In the genomic region with DNA sequence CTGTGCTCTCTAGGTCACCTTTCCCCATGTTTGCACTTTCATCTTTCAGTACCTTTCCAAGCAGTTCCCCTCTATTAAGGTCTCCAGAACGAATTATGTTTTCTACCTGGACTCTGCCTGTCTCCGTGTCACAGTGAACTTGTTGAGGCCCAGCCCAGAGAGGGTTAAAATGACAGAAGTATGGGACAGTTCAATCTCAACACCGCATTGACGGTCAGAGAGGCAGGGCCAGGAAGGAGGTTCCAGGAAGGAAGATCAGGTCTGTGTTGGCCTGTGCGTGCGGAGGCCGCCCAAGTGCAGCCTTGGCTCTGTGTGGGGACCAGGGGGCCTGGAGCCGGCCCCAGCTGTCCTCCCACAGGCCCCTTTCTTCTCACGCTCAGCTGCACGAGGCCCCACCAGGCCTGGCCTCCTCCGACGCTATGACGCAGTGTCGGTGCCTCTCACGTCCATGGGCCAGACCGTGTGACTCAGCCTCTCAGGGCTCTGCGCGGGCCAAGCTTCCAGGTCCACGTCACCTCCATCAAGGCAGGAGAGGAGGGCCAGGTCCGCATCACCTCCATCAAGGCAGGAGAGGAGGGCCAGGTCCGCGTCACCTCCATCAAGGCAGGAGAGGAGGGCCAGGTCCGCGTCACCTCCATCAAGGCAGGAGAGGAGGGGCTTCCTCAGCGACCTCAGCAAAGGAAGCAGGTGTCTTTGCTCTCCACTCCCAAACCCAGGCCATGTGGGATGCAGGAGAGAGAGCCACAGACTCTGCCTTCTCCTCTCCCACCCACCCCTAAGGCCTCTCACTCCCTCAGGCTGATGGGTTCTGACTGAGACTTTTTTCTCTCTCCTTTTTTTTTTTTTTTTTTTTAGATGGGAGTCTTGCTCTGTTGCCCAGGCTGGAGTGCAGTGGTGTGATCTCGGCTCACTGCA, we compare ENCODE assay signal across 16 cellular contexts.
DNase-seq lines count a peak whose midpoint lies in the region; ATAC-seq and TF ChIP-seq lines count a peak whose summit lies in the region.
"Had no signal": no experiment of that assay in that cellular context is flagged by ENCODE, and none has a peak within 500 bp of the region (broad histone marks: within the 10 kb centered on the region; RNA-seq: fewer than 3 reads in every experiment).

No MANE protein-coding gene starts in this region.

- WGBS in mesenchymal stem cell: 74% methylated on average over 23 of the region's 26 CpGs

- H3K4me3 ChIP-seq in astrocyte of the spinal cord (ENCODE audit: low read depth, low read length) (no peak overlapping the region), fibroblast of mammary gland (ENCODE audit: control insufficient read depth, low read depth, low read length) (no peak overlapping the region), mesenchymal stem cell (ENCODE audit: insufficient read depth in 1 of 2, low read depth in 1 of 2, low read length in 2 of 2) (no peak overlapping the region)
- H3K4me3 ChIP-seq: BLaER1 treated with 17β-estradiol and CSF1 and Interleukin-3, amounts not matched to agents 10 nM and 100 nM; GM23248; lung; testis had no signal

- H3K4me2 ChIP-seq in mesenchymal stem cell (ENCODE audit: low read length, poor library complexity, severe bottlenecking): no peak overlapping the region
- H3K4me2 ChIP-seq: BLaER1 treated with 17β-estradiol and CSF1 and Interleukin-3, amounts not matched to agents 10 nM and 100 nM had no signal

- H3K36me3 ChIP-seq in mesenchymal stem cell (ENCODE audit: control insufficient read depth in 1 of 2, insufficient read depth in 2 of 2, low read depth in 1 of 2, low read length in 2 of 2): no peaks in the 10 kb centered on the region
- H3K36me3 ChIP-seq: BLaER1 treated with 17β-estradiol and CSF1 and Interleukin-3, amounts not matched to agents 10 nM and 100 nM had no signal

- peak overlapping the region; percentile 1 for H2BK120ac ChIP-seq in mesenchymal stem cell (ENCODE audit: low read depth, low read length)

- H3K4ac ChIP-seq in mesenchymal stem cell (ENCODE audit: low read depth in 1 of 2, low read length in 2 of 2): peak overlapping the region; percentile 13 to 57

- H4K8ac ChIP-seq in mesenchymal stem cell (ENCODE audit: low read length): peak overlapping the region; percentile 64

- peaks cover 0 to 2% of the 10 kb centered on the region in 2 experiments for H3K27me3 ChIP-seq in mesenchymal stem cell (ENCODE audit: control insufficient read depth in 1 of 2, insufficient read depth in 1 of 2, low read length in 2 of 2)
- H3K27me3 ChIP-seq: testis had no signal

- DNase-seq in astrocyte of the spinal cord (ENCODE audit: low read depth, low spot score): peak; percentile 22
- peak; percentile 97 for DNase-seq in fibroblast of mammary gland (ENCODE audit: low read depth)
- DNase-seq in mesenchymal stem cell: peak; percentile 89
- DNase-seq in stimulated activated effector memory CD8-positive, alpha-beta T cell treated with anti-CD3 and anti-CD28 coated beads, Interleukin-12 subunit alpha, Interleukin-12 subunit beta, amount 100 ng/mL, for 72 hours (ENCODE audit: low spot score in 2 of 2): no peak
- no peak for DNase-seq in NCI-H1930 (lab: John Stamatoyannopoulos, UW)
- DNase-seq in RPMI8226: no peak
- DNase-seq: activated naive CD8-positive, alpha-beta T cell treated with anti-CD3 and anti-CD28 coated beads, Interleukin-2, amount 50 U/mL, for 24 hours; GM23248; NCI-H1092; NCI-H2227 treated with DMSO at 0.1 percent for 48 hours; stimulated activated CD4-positive, alpha-beta T cell treated with anti-CD3 and anti-CD28 coated beads, Interleukin-15, amount 100 ng/mL, for 24 hours; testis had no signal

- no peak overlapping the region for H2BK5ac ChIP-seq in mesenchymal stem cell (ENCODE audit: low read depth, low read length, poor library complexity, severe bottlenecking)

- peak overlapping the region; percentile 40 to 86 for H3K18ac ChIP-seq in mesenchymal stem cell (ENCODE audit: low read depth in 1 of 2, low read length in 2 of 2)

- no peaks in the 10 kb centered on the region for H3K36me3 Mint-ChIP-seq in stimulated activated effector memory CD8-positive, alpha-beta T cell treated with anti-CD3 and anti-CD28 coated beads, Interleukin-12 subunit alpha, Interleukin-12 subunit beta, amount 100 ng/mL, for 72 hours

- in situ Hi-C loops in astrocyte of the spinal cord (cut with HindIII; ENCODE audit: low sequenced_read_pairs): no loop called here

- peak overlapping the region; percentile 12 for H2BK15ac ChIP-seq in mesenchymal stem cell (ENCODE audit: low read depth, poor library complexity, severe bottlenecking)

- H3K14ac ChIP-seq in mesenchymal stem cell (ENCODE audit: low read length in 2 of 2): no peak overlapping the region

- no peaks in the 10 kb centered on the region for H3K9me3 ChIP-seq in mesenchymal stem cell (ENCODE audit: control insufficient read depth, low read length)
- H3K9me3 ChIP-seq: BLaER1 treated with 17β-estradiol and CSF1 and Interleukin-3, amounts not matched to agents 10 nM and 100 nM; testis had no signal

- H3K4me1 Mint-ChIP-seq in stimulated activated effector memory CD8-positive, alpha-beta T cell treated with anti-CD3 and anti-CD28 coated beads, Interleukin-12 subunit alpha, Interleukin-12 subunit beta, amount 100 ng/mL, for 72 hours: no peaks in the 10 kb centered on the region
- H3K4me1 Mint-ChIP-seq: activated naive CD8-positive, alpha-beta T cell treated with anti-CD3 and anti-CD28 coated beads, Interleukin-2, amount 50 U/mL, for 24 hours had no signal

- peak overlapping the region; percentile 71 for H4K91ac ChIP-seq in mesenchymal stem cell (ENCODE audit: low read length)

- H3K27ac Mint-ChIP-seq in stimulated activated effector memory CD8-positive, alpha-beta T cell treated with anti-CD3 and anti-CD28 coated beads, Interleukin-12 subunit alpha, Interleukin-12 subunit beta, amount 100 ng/mL, for 72 hours: no peak overlapping the region
- H3K27ac Mint-ChIP-seq: activated naive CD8-positive, alpha-beta T cell treated with anti-CD3 and anti-CD28 coated beads, Interleukin-2, amount 50 U/mL, for 24 hours; IgD-negative memory B cell had no signal

- no peaks in the 10 kb centered on the region for H3K9me3 Mint-ChIP-seq in stimulated activated effector memory CD8-positive, alpha-beta T cell treated with anti-CD3 and anti-CD28 coated beads, Interleukin-12 subunit alpha, Interleukin-12 subunit beta, amount 100 ng/mL, for 72 hours
- H3K9me3 Mint-ChIP-seq: activated naive CD8-positive, alpha-beta T cell treated with anti-CD3 and anti-CD28 coated beads, Interleukin-2, amount 50 U/mL, for 24 hours; IgD-negative memory B cell had no signal

- H3K4me3 Mint-ChIP-seq in stimulated activated effector memory CD8-positive, alpha-beta T cell treated with anti-CD3 and anti-CD28 coated beads, Interleukin-12 subunit alpha, Interleukin-12 subunit beta, amount 100 ng/mL, for 72 hours: no peak overlapping the region
- H3K4me3 Mint-ChIP-seq: activated naive CD8-positive, alpha-beta T cell treated with anti-CD3 and anti-CD28 coated beads, Interleukin-2, amount 50 U/mL, for 24 hours had no signal

- no peak overlapping the region for H3K23ac ChIP-seq in mesenchymal stem cell (ENCODE audit: low read length in 2 of 2)

- H2AFZ ChIP-seq in mesenchymal stem cell (ENCODE audit: low read depth, low read length): peak overlapping the region; percentile 10
- H2AFZ ChIP-seq: GM23248 had no signal

- H2BK12ac ChIP-seq in mesenchymal stem cell (ENCODE audit: low read length in 2 of 2): peak overlapping the region; percentile 73 to 86

- peaks cover 24% of the 10 kb centered on the region for H3K4me1 ChIP-seq in mesenchymal stem cell (ENCODE audit: control insufficient read depth, insufficient read depth, low read depth, low read length)

- H2AK5ac ChIP-seq in mesenchymal stem cell (ENCODE audit: low read length, severe bottlenecking): no peak overlapping the region

- peak; percentile 3 for ATAC-seq in stimulated activated effector memory CD8-positive, alpha-beta T cell treated with anti-CD3 and anti-CD28 coated beads, Interleukin-12 subunit alpha, Interleukin-12 subunit beta, amount 100 ng/mL, for 72 hours
- ATAC-seq in activated CD4-positive, CD25-positive, alpha-beta regulatory T cell treated with anti-CD3 and anti-CD28 coated beads, Interleukin-2, amount 50 U/mL, for 24 hours: no peak
- ATAC-seq: activated naive CD8-positive, alpha-beta T cell treated with anti-CD3 and anti-CD28 coated beads, Interleukin-2, amount 50 U/mL, for 24 hours had no signal

- H3K79me1 ChIP-seq in mesenchymal stem cell (replicated peaks; ENCODE audit: low read length, poor library complexity, severe bottlenecking): no peaks in the 10 kb centered on the region

- no peak overlapping the region for H3K27ac ChIP-seq in mesenchymal stem cell (ENCODE audit: low read length, poor library complexity, severe bottlenecking)
- H3K27ac ChIP-seq: BLaER1 treated with 17β-estradiol and CSF1 and Interleukin-3, amounts not matched to agents 10 nM and 100 nM; GM23248; testis had no signal

- peak overlapping the region; percentile 67 for H3K9ac ChIP-seq in mesenchymal stem cell (ENCODE audit: low read length)
- H3K9ac ChIP-seq: BLaER1 treated with 17β-estradiol and CSF1 and Interleukin-3, amounts not matched to agents 10 nM and 100 nM; GM23248 had no signal

- TF ChIP-seq CTCF in astrocyte of the spinal cord (IDR thresholded peaks at IDR 0.05; ENCODE audit: low read depth, low read length): no peak
- TF ChIP-seq CTCF in fibroblast of mammary gland (conservative IDR thresholded peaks at IDR 0.05; ENCODE audit: control insufficient read depth, insufficient read depth, low read depth, low read length): no peak

Comparison
In these comparisons a context has a peak if more than half of its experiments do, and no peak if none do; other contexts are left out.
1. DNase-seq: peak in astrocyte of the spinal cord (single experiment), fibroblast of mammary gland (single experiment) and mesenchymal stem cell (single experiment); none in stimulated activated effector memory CD8-positive, alpha-beta T cell treated with anti-CD3 and anti-CD28 coated beads, Interleukin-12 subunit alpha, Interleukin-12 subunit beta, amount 100 ng/mL, for 72 hours (0 of 2), NCI-H1930 (0 of 2) and RPMI8226 (single experiment).